In the genomic region with DNA sequence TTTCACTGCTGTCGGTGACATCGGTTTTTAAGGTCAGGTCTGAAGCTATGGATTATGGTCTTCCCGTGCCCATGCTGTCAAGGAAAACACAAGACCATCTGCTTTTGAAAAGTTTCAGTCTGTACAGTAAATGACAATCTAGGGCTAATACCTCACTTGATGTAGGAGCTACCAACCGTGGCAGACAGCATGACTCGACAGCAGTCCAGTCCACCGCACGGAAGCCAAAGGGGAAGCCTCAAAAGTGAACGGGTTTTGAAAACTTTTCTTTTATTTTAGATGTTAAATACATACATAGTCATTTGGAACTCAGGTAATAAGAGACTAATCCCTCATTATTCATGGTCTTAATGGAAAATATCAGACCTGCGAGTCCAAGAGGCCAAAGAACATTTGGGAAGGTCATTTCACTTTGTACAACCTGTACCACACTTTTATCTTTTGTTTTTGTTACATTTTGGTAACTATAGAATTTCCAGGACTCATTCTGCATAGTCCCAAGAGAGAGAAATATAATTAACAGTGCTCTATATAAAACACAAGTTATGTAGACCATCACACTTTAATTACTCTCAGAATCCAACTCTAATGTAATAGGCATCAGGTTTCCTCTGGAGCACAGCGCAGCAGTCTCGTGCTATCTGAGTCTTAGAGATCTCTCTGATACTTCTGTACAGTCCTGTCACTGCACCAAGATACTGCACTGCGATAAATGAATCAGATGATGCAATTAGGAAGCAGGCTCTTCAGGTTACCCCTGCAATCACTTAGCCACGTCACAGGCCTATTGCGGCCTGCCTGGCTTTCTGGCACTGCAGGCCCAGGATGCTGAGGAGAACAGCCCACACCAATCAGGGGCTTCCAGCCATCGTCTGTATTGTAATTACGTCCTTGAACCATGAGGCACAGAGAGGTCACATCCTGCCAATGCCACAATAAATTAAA, we compare ENCODE assay signal across 1 cellular context.
TF ChIP-seq lines count a peak whose summit lies in the region.

No MANE protein-coding gene starts in this region.

TF ChIP-seq in GM23338, 12 proteins besides CTCF, POLR2A, EP300 and RAD21 (continued from another document):
- TF ChIP-seq STAT1 (IDR thresholded peaks at IDR 0.05; ENCODE audit: unreplicated experiment) (no peak), JUNB (IDR thresholded peaks at IDR 0.05; ENCODE audit: unreplicated experiment) (no peak)
